In the genomic region with DNA sequence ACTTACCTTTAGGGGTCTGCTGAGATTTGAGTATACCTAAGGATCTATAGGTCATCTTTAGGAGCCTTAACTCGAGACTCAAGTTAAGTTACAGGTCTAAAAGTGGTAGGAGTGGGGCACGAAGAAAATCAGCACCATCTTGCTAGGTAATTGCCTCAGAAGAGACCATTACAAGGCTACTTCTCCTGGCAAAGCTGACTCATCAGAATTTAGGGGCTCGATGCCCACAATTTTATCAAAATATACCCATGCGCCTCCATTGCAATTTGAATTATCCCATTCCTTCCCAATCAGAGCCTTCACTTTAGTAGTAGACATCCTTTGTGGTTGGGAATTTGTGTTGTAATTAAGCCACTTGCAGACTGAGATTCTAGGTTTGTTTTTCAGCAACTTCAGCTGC, we compare ENCODE assay signal across 3 cellular contexts.
A peak's percentile ranks its signal among the peaks of the same experiment; 100 is the strongest.
TF ChIP-seq lines count a peak whose summit lies in the region.

No MANE protein-coding gene starts in this region.

TF ChIP-seq in A549, 52 proteins besides CTCF, POLR2A, EP300 and RAD21:
- TF ChIP-seq ZFP36 (IDR thresholded peaks at IDR 0.05; ENCODE audit: borderline replicate concordance, partially characterized antibody) (no peak), MAFK (IDR thresholded peaks at IDR 0.05; ENCODE audit: partially characterized antibody) (peak; percentile 31), SMC3 (IDR thresholded peaks at IDR 0.05) (no peak), BCL3 (IDR thresholded peaks at IDR 0.05) (no peak)

TF ChIP-seq in IMR-90, 13 proteins besides CTCF, POLR2A, EP300 and RAD21:
- TF ChIP-seq MAFK (IDR thresholded peaks at IDR 0.05; ENCODE audit: low read depth, low read length) (peak; percentile 74), RFX5 (IDR thresholded peaks at IDR 0.05; ENCODE audit: low read depth, low read length) (no peak), CHD1 (IDR thresholded peaks at IDR 0.05; ENCODE audit: low read depth, low read length) (no peak)

TF ChIP-seq in H1, 55 proteins besides CTCF, POLR2A, EP300 and RAD21:
- TF ChIP-seq SIN3A (conservative IDR thresholded peaks at IDR 0.05 in 1 of 2, IDR thresholded peaks at IDR 0.05 in 1 of 2; ENCODE audit: low read depth in 1 of 2, low read length in 2 of 2) = no peak
- TF ChIP-seq RFX5 (IDR thresholded peaks at IDR 0.05; ENCODE audit: borderline replicate concordance, low read depth, low read length) = no peak
- TF ChIP-seq MAFK (IDR thresholded peaks at IDR 0.05; ENCODE audit: low read depth, low read length) = 0 out of 2 replicates have a peak, but pooled peaks have one; percentile 36
- TF ChIP-seq TEAD4 (IDR thresholded peaks at IDR 0.05; ENCODE audit: low read depth, low read length) = no peak
